ENCODE assay signal across 14 cellular contexts in the genomic region with DNA sequence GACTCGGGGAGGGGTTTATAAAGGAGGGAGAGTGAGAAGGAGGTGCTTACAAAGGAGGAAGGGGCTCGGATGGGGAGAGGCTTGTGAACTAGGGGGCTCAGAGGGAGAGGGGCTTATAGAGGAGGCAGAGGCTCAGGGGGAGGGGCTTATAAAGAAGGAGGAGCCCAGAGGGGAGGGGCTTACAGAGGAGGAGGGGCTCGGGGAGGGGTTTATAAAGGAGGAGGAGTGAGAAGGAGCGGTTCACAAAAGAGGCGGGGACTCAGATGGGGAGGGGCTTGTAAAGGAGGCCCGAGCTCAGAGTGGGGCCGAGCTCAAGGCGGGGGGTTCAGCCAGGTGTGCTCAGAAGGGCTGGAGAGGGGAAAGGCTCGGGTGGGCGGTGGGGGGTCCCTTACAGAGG. TPM values are rescaled to one million over a fixed set of nuclear protein-coding genes. Genes with fewer than 3 reads are reported as not detected.
DNase-seq lines count a peak whose midpoint lies in the region; ATAC-seq and TF ChIP-seq lines count a peak whose summit lies in the region.
"Had no signal": no experiment of that assay in that cellular context is flagged by ENCODE, and none has a peak within 500 bp of the region (broad histone marks: within the 10 kb centered on the region; RNA-seq: fewer than 3 reads in every experiment).

No MANE protein-coding gene starts in this region.

- H3F3A ChIP-seq in OCI-LY1 (ENCODE audit: insufficient read depth, low read length) = no peaks in the 10 kb centered on the region

- H3K4me3 ChIP-seq in OCI-LY1 (ENCODE audit: low read depth, low read length, poor library complexity, severe bottlenecking) (peak overlapping the region; percentile 40), ovary (no peak overlapping the region)
- H3K4me3 ChIP-seq: pancreas had no signal

- TF ChIP-seq POLR2A in ovary (IDR thresholded peaks at IDR 0.05) = no peak

- H3K27me3 ChIP-seq in OCI-LY1 (ENCODE audit: insufficient read depth, low read length) (no peaks in the 10 kb centered on the region), ovary (no peaks in the 10 kb centered on the region)

- no peak overlapping the region for H3K9ac ChIP-seq in OCI-LY1 (ENCODE audit: low read length)

- H3K79me2 ChIP-seq in OCI-LY1 (ENCODE audit: insufficient read depth, low read length) = no peaks in the 10 kb centered on the region

- no peak overlapping the region for H3K4me3 Mint-ChIP-seq in central memory CD8-positive, alpha-beta T cell

- peaks cover 28% of the 10 kb centered on the region for H3K4me1 ChIP-seq in OCI-LY1 (ENCODE audit: insufficient read depth, low read length, severe bottlenecking)
- H3K4me1 ChIP-seq in ovary (ENCODE audit: insufficient read depth) = no peaks in the 10 kb centered on the region
- H3K4me1 ChIP-seq: pancreas had no signal

- intact Hi-C loops in sciatic nerve (cut with DNase I) = no loop called here
- intact Hi-C loops in ovary (cut with DNase I) = loop anchor here in 2 of 4 donors (5.0 kb wide), 2 partner anchors 158 to 168 kb away; no protein-coding TSS in a partner anchor

- TF ChIP-seq CTCF in OCI-LY1 (IDR thresholded peaks at IDR 0.05; ENCODE audit: low read length) (no peak), ovary (IDR thresholded peaks at IDR 0.05) (no peak)

- 11 to 39% (median 26%) methylated on average over 10 of the region's 10 CpGs for WGBS in ovary, 3 donors

- peak overlapping the region; percentile 85 for H3K27ac ChIP-seq in OCI-LY1 (ENCODE audit: low read depth, low read length, poor library complexity, severe bottlenecking)
- no peak overlapping the region for H3K27ac ChIP-seq in ovary
- H3K27ac ChIP-seq: C4-2B, pancreas, VCaP had no signal

- H4K20me1 ChIP-seq in OCI-LY1 (ENCODE audit: insufficient read depth, low read length) = no peaks in the 10 kb centered on the region

- H3K9me3 ChIP-seq in OCI-LY1 (ENCODE audit: low read length) (no peaks in the 10 kb centered on the region), ovary (no peaks in the 10 kb centered on the region)
- H3K9me3 ChIP-seq: pancreas had no signal

- peak overlapping the region; percentile 60 for H3K4me2 ChIP-seq in OCI-LY1 (ENCODE audit: low read length)

- TF ChIP-seq EP300 in ovary (IDR thresholded peaks at IDR 0.05) = no peak

- no peaks in the 10 kb centered on the region for H3K36me3 ChIP-seq in OCI-LY1 (ENCODE audit: insufficient read depth, low read length)
- no peaks in the 10 kb centered on the region for H3K36me3 ChIP-seq in ovary
- H3K36me3 ChIP-seq: pancreas had no signal

- H2AFZ ChIP-seq in OCI-LY1 (ENCODE audit: low read length) = no peak overlapping the region

- H3K27ac Mint-ChIP-seq in central memory CD8-positive, alpha-beta T cell (ENCODE audit: low read depth) = no peak overlapping the region

- H3K9me3 Mint-ChIP-seq in central memory CD8-positive, alpha-beta T cell = no peaks in the 10 kb centered on the region

- H3K27me3 Mint-ChIP-seq in central memory CD8-positive, alpha-beta T cell = no peaks in the 10 kb centered on the region

- peaks cover 3% of the 10 kb centered on the region for H3K36me3 Mint-ChIP-seq in central memory CD8-positive, alpha-beta T cell (ENCODE audit: insufficient read depth)

- peak; percentile 24 for ATAC-seq in central memory CD8-positive, alpha-beta T cell (replicated peaks; ENCODE audit: extremely low read depth, poor library complexity, severe bottlenecking)
- ATAC-seq in sciatic nerve (peak; percentile 18), GM19035 (IDR thresholded peaks at IDR 0.05; ENCODE audit: unreplicated experiment) (no peak)

- H3K9me2 ChIP-seq in OCI-LY1 (ENCODE audit: low read depth, low read length) = no peaks in the 10 kb centered on the region

- peak; percentile 68 for DNase-seq in activated CD4-positive, alpha-beta T cell treated with anti-CD3 and anti-CD28 coated beads for 48 hours
- no peak for DNase-seq in activated CD4-positive, alpha-beta T cell treated with anti-CD3 and anti-CD28 coated beads for 1 hour
- DNase-seq in central memory CD8-positive, alpha-beta T cell (ENCODE audit: low spot score in 2 of 2) = no peak
- no peak for DNase-seq in sciatic nerve (ENCODE audit: low spot score)
- DNase-seq in NCI-H345 (lab: John Stamatoyannopoulos, UW) = no peak
- DNase-seq in ovary = no peak
- DNase-seq: glutamatergic neuron, NCI-H2171 treated with DMSO at 0.1 percent for 48 hours had no signal

- H3K4me1 Mint-ChIP-seq in central memory CD8-positive, alpha-beta T cell = peaks cover 13% of the 10 kb centered on the region

RNA-seq across cellular contexts. Expression of gene SMIM24, which starts 0.5 kb away (rescaled TPM):
- total RNA-seq in sciatic nerve = not detected
- total RNA-seq in ovary = 1 to 10 TPM in 2 of 7 donors, under 1 TPM in 2, not detected in 3; 0.30 to 2.6 (median 1.5) TPM
- polyA plus RNA-seq in ovary = 1 to 10 TPM in 1 of 2 donors, under 1 TPM in 1; 0.10 to 1.2 TPM
- total RNA-seq: bronchial epithelial cell had no signal

RNA-seq across cellular contexts. Expression of gene SMIM44, which starts 3.4 kb away (rescaled TPM):
- not detected for total RNA-seq in sciatic nerve
- total RNA-seq in ovary = under 1 TPM in 1 of 7 donors, not detected in 6; 0.92 TPM
- not detected for polyA plus RNA-seq in ovary
- total RNA-seq: bronchial epithelial cell, pancreas had no signal

RNA-seq across cellular contexts. Expression of gene DOHH, which starts 20.7 kb away (rescaled TPM):
- total RNA-seq in sciatic nerve = 8.4 TPM
- 10 to 100 TPM in 3 of 7 donors, 1 to 10 TPM in 4; 7.1 to 14.5 (median 8.0) TPM for total RNA-seq in ovary
- 1 to 10 TPM in 1 of 2 donors, not detected in 1; 9.1 TPM for polyA plus RNA-seq in ovary

RNA-seq across cellular contexts. Expression of gene FZR1, which starts 26.3 kb away (rescaled TPM):
- total RNA-seq in sciatic nerve (46.1 TPM), ovary (10 to 100 TPM; 20.6 to 54.9 (median 49.3) TPM)
- 10 to 100 TPM in 1 of 2 donors, 1 to 10 TPM in 1; 3.9 to 33.5 TPM for polyA plus RNA-seq in ovary

RNA-seq across cellular contexts. Expression of gene TEKTIP1, which starts 59.2 kb away (rescaled TPM):
- 4.9 TPM for total RNA-seq in sciatic nerve
- 1 to 10 TPM in 6 of 7 donors, not detected in 1; 1.2 to 5.6 (median 3.8) TPM for total RNA-seq in ovary
- polyA plus RNA-seq in ovary = under 1 TPM in 1 of 2 donors, not detected in 1; 0.54 TPM
- total RNA-seq: bronchial epithelial cell had no signal
